Comparison of ENCODE assay signal across 22 cellular contexts in the genomic region with DNA sequence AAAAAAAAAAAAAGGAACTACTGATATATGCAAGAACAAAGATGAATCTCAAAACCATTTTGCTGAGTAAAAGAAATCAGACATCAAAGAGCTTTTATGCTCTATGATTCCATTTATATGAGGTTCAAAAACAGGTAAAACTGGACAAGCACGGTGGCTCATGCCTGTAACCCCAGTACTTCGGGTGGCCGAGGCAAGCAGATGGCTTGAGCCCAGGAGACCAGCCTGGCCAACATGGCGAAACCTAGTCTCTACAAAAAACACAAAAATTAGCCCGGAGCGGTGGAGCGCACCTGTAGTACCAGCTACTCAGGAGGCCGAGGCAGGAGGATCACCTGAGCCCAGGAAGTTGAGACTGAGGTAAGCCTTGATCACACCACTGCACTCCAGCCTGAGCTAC. TPM values are rescaled to one million over a fixed set of nuclear protein-coding genes. Genes with fewer than 3 reads are reported as not detected.
DNase-seq lines count a peak whose midpoint lies in the region; ATAC-seq, FAIRE-seq and TF ChIP-seq lines count a peak whose summit lies in the region.
"Had no signal": no experiment of that assay in that cellular context is flagged by ENCODE, and none has a peak within 500 bp of the region (broad histone marks: within the 10 kb centered on the region; RNA-seq: fewer than 3 reads in every experiment).

No MANE protein-coding gene starts in this region.

- H3K27me3 ChIP-seq in astrocyte (ENCODE audit: insufficient read depth, low read length) (no peaks in the 10 kb centered on the region), uterus (no peaks in the 10 kb centered on the region)
- H3K27me3 ChIP-seq: BE2C had no signal

- no peak overlapping the region for H3K4me2 ChIP-seq in astrocyte (ENCODE audit: low read length)

- H3K79me2 ChIP-seq in astrocyte (ENCODE audit: insufficient read depth, low read length), result peaks cover 99% of the 10 kb centered on the region

- CTCF ChIA-PET in activated CD8-positive, alpha-beta T cell treated with anti-CD3 and anti-CD28 coated beads for 36 hours (lab: Charles Lee), result interaction anchor here (1.0 to 3.5 kb wide), 6 partner anchors 8 to 227 kb away, joined by 3 to 23 read pairs (median 3); partner anchors contain the start of gene PTBP3
- CTCF ChIA-PET in activated CD8-positive, alpha-beta T cell treated with anti-CD3 and anti-CD28 coated beads, Interleukin-2, amount 10 ng/mL, durations not matched to agents 7 days and 5 days (lab: Charles Lee), result interaction anchor here (0.8 to 1.6 kb wide), 9 partner anchors 8 to 228 kb away, joined by 3 to 8 read pairs (median 3); no protein-coding TSS in a partner anchor

- intact Hi-C loops in activated CD8-positive, alpha-beta T cell treated with anti-CD3 and anti-CD28 coated beads for 36 hours (cut with micrococcal nuclease), result no loop called here
- intact Hi-C loops in uterus (cut with DNase I; ENCODE audit: low total_unique reads), result no loop called here

- no peak for TF ChIP-seq POLR2A in uterus (IDR thresholded peaks at IDR 0.05)

- no peaks in the 10 kb centered on the region for H3K4me1 ChIP-seq in astrocyte (ENCODE audit: insufficient read depth, low read length)
- H3K4me1 ChIP-seq in uterus, result no peaks in the 10 kb centered on the region
- H3K4me1 ChIP-seq: BE2C had no signal

- no peak overlapping the region for H2AFZ ChIP-seq in astrocyte (ENCODE audit: low read depth, low read length)

- peaks cover 92% of the 10 kb centered on the region for H4K20me1 ChIP-seq in astrocyte (ENCODE audit: insufficient read depth, low read length)

- no peak for ATAC-seq in activated CD8-positive, alpha-beta T cell treated with anti-CD3 and anti-CD28 coated beads for 36 hours
- no peak for ATAC-seq in activated CD8-positive, alpha-beta T cell treated with anti-CD3 and anti-CD28 coated beads, Interleukin-2, amount 10 ng/mL, durations not matched to agents 7 days and 5 days
- ATAC-seq in stimulated activated memory B cell treated with anti-CD40 and anti-IgM and Interleukin-4, amounts not matched to agents 10 μg/mL and 1 μg/mL and 100 μg/mL, for 72 hours, result no peak
- no peak for ATAC-seq in HG03469 (IDR thresholded peaks at IDR 0.05; ENCODE audit: unreplicated experiment)
- ATAC-seq: activated CD8-positive, alpha-beta memory T cell treated with anti-CD3 and anti-CD28 coated beads, Interleukin-2, amount 10 ng/mL, durations not matched to agents 7 days and 5 days; HCT116 had no signal

- no peaks in the 10 kb centered on the region for H3K27me3 Mint-ChIP-seq in activated CD8-positive, alpha-beta T cell treated with anti-CD3 and anti-CD28 coated beads for 36 hours
- no peaks in the 10 kb centered on the region for H3K27me3 Mint-ChIP-seq in activated CD8-positive, alpha-beta T cell treated with anti-CD3 and anti-CD28 coated beads, Interleukin-2, amount 10 ng/mL, durations not matched to agents 7 days and 5 days (ENCODE audit: low read depth)
- H3K27me3 Mint-ChIP-seq in astrocyte (ENCODE audit: low read depth, unreplicated experiment), result no peaks in the 10 kb centered on the region
- H3K27me3 Mint-ChIP-seq in mesothelial cell of epicardium (ENCODE audit: low read depth), result no peaks in the 10 kb centered on the region
- no peaks in the 10 kb centered on the region for H3K27me3 Mint-ChIP-seq in stimulated activated memory B cell treated with anti-CD40 and anti-IgM and Interleukin-4, amounts not matched to agents 10 μg/mL and 1 μg/mL and 100 μg/mL, for 72 hours
- H3K27me3 Mint-ChIP-seq: activated CD8-positive, alpha-beta memory T cell treated with anti-CD3 and anti-CD28 coated beads, Interleukin-2, amount 10 ng/mL, durations not matched to agents 7 days and 5 days had no signal

- no peak overlapping the region for H3K4me3 Mint-ChIP-seq in activated CD8-positive, alpha-beta T cell treated with anti-CD3 and anti-CD28 coated beads for 36 hours
- no peak overlapping the region for H3K4me3 Mint-ChIP-seq in activated CD8-positive, alpha-beta T cell treated with anti-CD3 and anti-CD28 coated beads, Interleukin-2, amount 10 ng/mL, durations not matched to agents 7 days and 5 days
- no peak overlapping the region for H3K4me3 Mint-ChIP-seq in astrocyte (ENCODE audit: unreplicated experiment)
- H3K4me3 Mint-ChIP-seq in mesothelial cell of epicardium, result no peak overlapping the region
- no peak overlapping the region for H3K4me3 Mint-ChIP-seq in stimulated activated memory B cell treated with anti-CD40 and anti-IgM and Interleukin-4, amounts not matched to agents 10 μg/mL and 1 μg/mL and 100 μg/mL, for 72 hours
- H3K4me3 Mint-ChIP-seq: activated CD8-positive, alpha-beta memory T cell treated with anti-CD3 and anti-CD28 coated beads, Interleukin-2, amount 10 ng/mL, durations not matched to agents 7 days and 5 days had no signal

- peaks cover 44% of the 10 kb centered on the region for H3K36me3 Mint-ChIP-seq in activated CD8-positive, alpha-beta T cell treated with anti-CD3 and anti-CD28 coated beads for 36 hours (ENCODE audit: low read depth)
- H3K36me3 Mint-ChIP-seq in activated CD8-positive, alpha-beta T cell treated with anti-CD3 and anti-CD28 coated beads, Interleukin-2, amount 10 ng/mL, durations not matched to agents 7 days and 5 days (ENCODE audit: low read depth), result peaks cover 65% of the 10 kb centered on the region
- H3K36me3 Mint-ChIP-seq in astrocyte (ENCODE audit: low read depth, unreplicated experiment) (no peaks in the 10 kb centered on the region), mesothelial cell of epicardium (peaks cover 21% of the 10 kb centered on the region)
- peaks cover 41% of the 10 kb centered on the region for H3K36me3 Mint-ChIP-seq in stimulated activated memory B cell treated with anti-CD40 and anti-IgM and Interleukin-4, amounts not matched to agents 10 μg/mL and 1 μg/mL and 100 μg/mL, for 72 hours

- H3K9me3 ChIP-seq in astrocyte (ENCODE audit: insufficient read depth, low read depth, low read length) (no peaks in the 10 kb centered on the region), uterus (no peaks in the 10 kb centered on the region)
- H3K9me3 ChIP-seq: BE2C had no signal

- no peak overlapping the region for H3K9ac ChIP-seq in astrocyte (ENCODE audit: low read length)

- no peak for FAIRE-seq in astrocyte (lab: Jason Lieb, UNC)
- FAIRE-seq: A204.1, bronchial epithelial cell, D721Med had no signal

- POLR2A ChIA-PET in activated CD8-positive, alpha-beta T cell treated with anti-CD3 and anti-CD28 coated beads for 36 hours (lab: Charles Lee), result interaction anchor here (0.9 kb wide), 1 partner anchor 8 kb away, joined by 3 read pairs; no protein-coding TSS in a partner anchor
- POLR2A ChIA-PET in activated CD8-positive, alpha-beta T cell treated with anti-CD3 and anti-CD28 coated beads, Interleukin-2, amount 10 ng/mL, durations not matched to agents 7 days and 5 days (lab: Charles Lee), result interaction anchor here (0.9 to 1.9 kb wide), 3 partner anchors 10 to 428 kb away, joined by 3 to 6 read pairs (median 3); no protein-coding TSS in a partner anchor

- H3K27ac Mint-ChIP-seq in activated CD8-positive, alpha-beta T cell treated with anti-CD3 and anti-CD28 coated beads for 36 hours, result peak overlapping the region; percentile 50
- no peak overlapping the region for H3K27ac Mint-ChIP-seq in activated CD8-positive, alpha-beta T cell treated with anti-CD3 and anti-CD28 coated beads, Interleukin-2, amount 10 ng/mL, durations not matched to agents 7 days and 5 days
- H3K27ac Mint-ChIP-seq in astrocyte (ENCODE audit: unreplicated experiment) (peak overlapping the region; percentile 31), mesothelial cell of epicardium (peak overlapping the region; percentile 89)
- peak overlapping the region; percentile 58 for H3K27ac Mint-ChIP-seq in stimulated activated memory B cell treated with anti-CD40 and anti-IgM and Interleukin-4, amounts not matched to agents 10 μg/mL and 1 μg/mL and 100 μg/mL, for 72 hours
- H3K27ac Mint-ChIP-seq: activated CD8-positive, alpha-beta memory T cell treated with anti-CD3 and anti-CD28 coated beads, Interleukin-2, amount 10 ng/mL, durations not matched to agents 7 days and 5 days had no signal

- no peak overlapping the region for H3K27ac ChIP-seq in astrocyte (ENCODE audit: low read depth, low read length)
- H3K27ac ChIP-seq in uterus, result no peak overlapping the region

- H3K4me3 ChIP-seq in astrocyte (ENCODE audit: insufficient read depth, low read depth, low read length), result no peak overlapping the region
- no peak overlapping the region for H3K4me3 ChIP-seq in uterus

- H3K36me3 ChIP-seq in astrocyte (ENCODE audit: insufficient read depth, low read length) (no peaks in the 10 kb centered on the region), uterus (no peaks in the 10 kb centered on the region)
- H3K36me3 ChIP-seq: BE2C had no signal

- DNase-seq in activated CD8-positive, alpha-beta T cell treated with anti-CD3 and anti-CD28 coated beads for 36 hours, result no peak
- DNase-seq in activated CD8-positive, alpha-beta T cell treated with anti-CD3 and anti-CD28 coated beads, Interleukin-2, amount 10 ng/mL, durations not matched to agents 7 days and 5 days, result no peak
- no peak for DNase-seq in astrocyte (ENCODE audit: low read depth)
- no peak for DNase-seq in mesothelial cell of epicardium (ENCODE audit: low spot score in 2 of 2, unreplicated experiment in 2 of 2)
- no peak for DNase-seq in GM19240 (ENCODE audit: insufficient read length, low spot score)
- no peak for DNase-seq in uterus
- DNase-seq: activated CD8-positive, alpha-beta memory T cell treated with anti-CD3 and anti-CD28 coated beads, Interleukin-2, amount 10 ng/mL, durations not matched to agents 7 days and 5 days; BE2C; EL; kidney glomerular epithelial cell; midbrain; NCI-H524; nucleus accumbens; RPMI8226; stimulated activated CD4-positive, alpha-beta T cell treated with anti-CD3 and anti-CD28 coated beads, Interleukin-4, amount 100 ng/mL, for 4 hours; T-helper 9 cell had no signal

- peaks cover 61% of the 10 kb centered on the region for H3K4me1 Mint-ChIP-seq in activated CD8-positive, alpha-beta T cell treated with anti-CD3 and anti-CD28 coated beads for 36 hours (ENCODE audit: low read depth)
- peaks cover 53% of the 10 kb centered on the region for H3K4me1 Mint-ChIP-seq in activated CD8-positive, alpha-beta T cell treated with anti-CD3 and anti-CD28 coated beads, Interleukin-2, amount 10 ng/mL, durations not matched to agents 7 days and 5 days (ENCODE audit: low read depth)
- H3K4me1 Mint-ChIP-seq in astrocyte (ENCODE audit: low read depth, unreplicated experiment), result peaks cover 14% of the 10 kb centered on the region
- peaks cover 24% of the 10 kb centered on the region for H3K4me1 Mint-ChIP-seq in mesothelial cell of epicardium
- H3K4me1 Mint-ChIP-seq in stimulated activated memory B cell treated with anti-CD40 and anti-IgM and Interleukin-4, amounts not matched to agents 10 μg/mL and 1 μg/mL and 100 μg/mL, for 72 hours, result peaks cover 63% of the 10 kb centered on the region

- H3K9me3 Mint-ChIP-seq in activated CD8-positive, alpha-beta T cell treated with anti-CD3 and anti-CD28 coated beads for 36 hours, result peaks cover 11% of the 10 kb centered on the region
- H3K9me3 Mint-ChIP-seq in activated CD8-positive, alpha-beta T cell treated with anti-CD3 and anti-CD28 coated beads, Interleukin-2, amount 10 ng/mL, durations not matched to agents 7 days and 5 days (ENCODE audit: insufficient read depth), result peaks cover 21% of the 10 kb centered on the region
- H3K9me3 Mint-ChIP-seq in astrocyte (ENCODE audit: unreplicated experiment) (no peaks in the 10 kb centered on the region), mesothelial cell of epicardium (peaks cover 18% of the 10 kb centered on the region)
- peaks cover 8% of the 10 kb centered on the region for H3K9me3 Mint-ChIP-seq in stimulated activated memory B cell treated with anti-CD40 and anti-IgM and Interleukin-4, amounts not matched to agents 10 μg/mL and 1 μg/mL and 100 μg/mL, for 72 hours

- no peak for TF ChIP-seq CTCF in activated CD8-positive, alpha-beta T cell treated with anti-CD3 and anti-CD28 coated beads for 36 hours (IDR thresholded peaks at IDR 0.05)
- TF ChIP-seq CTCF in astrocyte (IDR thresholded peaks at IDR 0.05; ENCODE audit: insufficient read depth, low read depth, low read length), result no peak
- TF ChIP-seq CTCF in mesothelial cell of epicardium (IDR thresholded peaks at IDR 0.05; ENCODE audit: unreplicated experiment), result no peak
- no peak for TF ChIP-seq CTCF in uterus (IDR thresholded peaks at IDR 0.05)

RNA-seq across cellular contexts. Expression of gene PTBP3, which starts 7.8 kb away (rescaled TPM):
- 100 to 1,000 TPM; 108 to 120 TPM for total RNA-seq in activated CD8-positive, alpha-beta T cell treated with anti-CD3 and anti-CD28 coated beads for 36 hours
- total RNA-seq in activated CD8-positive, alpha-beta T cell treated with anti-CD3 and anti-CD28 coated beads, Interleukin-2, amount 10 ng/mL, durations not matched to agents 7 days and 5 days, result 100 to 1,000 TPM; 156 to 176 TPM
- total RNA-seq in astrocyte, result 94.2 and 108 TPM in 2 replicates
- total RNA-seq in mesothelial cell of epicardium, result 39.3 to 42.5 TPM (median 41.6 TPM) in 3 replicates
- 10 to 100 TPM; 25.0 to 64.6 (median 36.2) TPM for total RNA-seq in uterus

RNA-seq across cellular contexts. Expression of gene HSDL2, which starts 54.3 kb away (rescaled TPM):
- 10 to 100 TPM; 24.5 to 25.3 TPM for total RNA-seq in activated CD8-positive, alpha-beta T cell treated with anti-CD3 and anti-CD28 coated beads for 36 hours
- total RNA-seq in activated CD8-positive, alpha-beta T cell treated with anti-CD3 and anti-CD28 coated beads, Interleukin-2, amount 10 ng/mL, durations not matched to agents 7 days and 5 days, result 10 to 100 TPM; 28.9 to 29.8 TPM
- total RNA-seq in astrocyte, result 19.7 and 21.1 TPM in 2 replicates
- 22.2 to 26.5 TPM (median 23.1 TPM) in 3 replicates for total RNA-seq in mesothelial cell of epicardium
- 10 to 100 TPM; 12.6 to 55.1 (median 39.1) TPM for total RNA-seq in uterus
